In genomic region chr11:77699425-77699824, GRCh38 we compare ENCODE assay signal across 29 cellular contexts.
"Had no signal": no experiment of that assay in that cellular context is flagged by ENCODE, and none has a peak within 500 bp of the region (broad histone marks: within the 10 kb centered on the region; RNA-seq: fewer than 3 reads in every experiment).

No MANE protein-coding gene starts in this region.

- DNase-seq: hippocampal formation; kidney glomerular epithelial cell; left cardiac atrium; lower lobe of right lung; mammary epithelial cell; mesenchymal stem cell; naive thymus-derived CD8-positive, alpha-beta T cell; nucleus accumbens; pancreas; posterior cingulate gyrus; retina; right cardiac atrium; stimulated activated CD4-positive, alpha-beta T cell treated with anti-CD3 and anti-CD28 coated beads, Interleukin-12 subunit alpha, Interleukin-12 subunit beta, amount 100 ng/mL, for 4 hours; stimulated activated CD4-positive, alpha-beta T cell treated with anti-CD3 and anti-CD28 coated beads, Interleukin-15, amount 100 ng/mL, for 24 hours; stimulated activated CD4-positive, alpha-beta T cell treated with anti-CD3 and anti-CD28 coated beads, Interleukin-2, amount 100 ng/mL, for 24 hours; stimulated activated CD4-positive, alpha-beta T cell treated with anti-CD3 and anti-CD28 coated beads, Interleukin-4, amount 100 ng/mL, for 1 hour; stimulated activated naive CD4-positive, alpha-beta T cell treated with Interleukin-2 at 50 U/mL for 16 hours; stimulated activated naive CD8-positive, alpha-beta T cell treated with anti-CD3 and anti-CD28 coated beads, Interleukin-15, amount 100 ng/mL, for 72 hours; substantia nigra; testis; thyroid gland; transverse colon; upper lobe of left lung had no signal

- H3K9me3 ChIP-seq: lower lobe of right lung, pancreas, prostate gland, testis, thyroid gland, transverse colon, upper lobe of left lung, vagina had no signal

- FAIRE-seq: keratinocyte had no signal

- H3K27ac ChIP-seq: lower lobe of right lung, pancreas, prostate gland, skin epidermis, testis, thyroid gland, transverse colon, upper lobe of left lung, vagina had no signal

- H3K4me3 ChIP-seq: lower lobe of right lung, pancreas, prostate gland, skin epidermis, testis, thyroid gland, transverse colon, upper lobe of left lung, vagina had no signal

- ATAC-seq: left cardiac atrium; left lobe of liver; lower lobe of right lung; naive thymus-derived CD8-positive, alpha-beta T cell; pancreas; right cardiac atrium; sciatic nerve; stimulated activated naive CD8-positive, alpha-beta T cell treated with anti-CD3 and anti-CD28 coated beads, Interleukin-15, amount 100 ng/mL, for 72 hours had no signal

- H3K36me3 ChIP-seq: prostate gland had no signal

- H3K4me1 ChIP-seq: lower lobe of right lung, pancreas, prostate gland, testis, thyroid gland, transverse colon, vagina had no signal

- H3K27me3 ChIP-seq: pancreas, testis, thyroid gland, transverse colon, upper lobe of left lung, vagina had no signal
